Comparison of ENCODE assay signal across 11 cellular contexts in genomic region chr6:43823879-43824740, GRCh38. TPM values are rescaled to one million over a fixed set of nuclear protein-coding genes. Genes with fewer than 3 reads are reported as not detected.
DNase-seq lines count a peak whose midpoint lies in the region; ATAC-seq and TF ChIP-seq lines count a peak whose summit lies in the region.
"Had no signal": no experiment of that assay in that cellular context is flagged by ENCODE, and none has a peak within 500 bp of the region (broad histone marks: within the 10 kb centered on the region; RNA-seq: fewer than 3 reads in every experiment).

No MANE protein-coding gene starts in this region.

- H3K36me3 ChIP-seq in OCI-LY7 (ENCODE audit: insufficient read depth, low read length), result no peaks in the 10 kb centered on the region
- no peaks in the 10 kb centered on the region for H3K36me3 ChIP-seq in SJCRH30
- H3K36me3 ChIP-seq: uterus had no signal

- H2AFZ ChIP-seq in OCI-LY7 (ENCODE audit: low read length), result peak overlapping the region; percentile 74

- H3K4me3 ChIP-seq in OCI-LY7 (ENCODE audit: low read depth, low read length, poor library complexity, severe bottlenecking) (no peak overlapping the region), SJCRH30 (no peak overlapping the region)
- H3K4me3 ChIP-seq: uterus had no signal

- ATAC-seq in activated CD8-positive, alpha-beta T cell treated with anti-CD3 and anti-CD28 coated beads, Interleukin-2, amount 10 ng/mL, durations not matched to agents 7 days and 5 days, result no peak
- ATAC-seq in activated CD8-positive, alpha-beta T cell treated with anti-CD3 and anti-CD28 coated beads for 36 hours, result no peak
- ATAC-seq in GM19395 (IDR thresholded peaks at IDR 0.05; ENCODE audit: unreplicated experiment), result no peak

- H3K4me2 ChIP-seq in OCI-LY7 (ENCODE audit: low read length), result peak overlapping the region; percentile 27; the same call in 1 of the 2 replicates

- no peaks in the 10 kb centered on the region for H3K9me3 Mint-ChIP-seq in activated CD8-positive, alpha-beta T cell treated with anti-CD3 and anti-CD28 coated beads, Interleukin-2, amount 10 ng/mL, durations not matched to agents 7 days and 5 days (ENCODE audit: insufficient read depth)
- H3K9me3 Mint-ChIP-seq in activated CD8-positive, alpha-beta T cell treated with anti-CD3 and anti-CD28 coated beads for 36 hours, result no peaks in the 10 kb centered on the region
- H3K9me3 Mint-ChIP-seq in type B pancreatic cell, result no peaks in the 10 kb centered on the region
- H3K9me3 Mint-ChIP-seq: central memory CD8-positive, alpha-beta T cell had no signal

- intact Hi-C loops in activated CD8-positive, alpha-beta T cell treated with anti-CD3 and anti-CD28 coated beads for 36 hours (cut with micrococcal nuclease), result no loop called here
- intact Hi-C loops in OCI-LY7 (cut with micrococcal nuclease; ENCODE audit: unreplicated experiment), result no loop called here

- CTCF ChIA-PET in activated CD8-positive, alpha-beta T cell treated with anti-CD3 and anti-CD28 coated beads, Interleukin-2, amount 10 ng/mL, durations not matched to agents 7 days and 5 days (lab: Charles Lee), result interaction anchor here (0.7 to 1.2 kb wide), 2 partner anchors 49 to 238 kb away, joined by 3 read pairs; no protein-coding TSS in a partner anchor
- CTCF ChIA-PET in activated CD8-positive, alpha-beta T cell treated with anti-CD3 and anti-CD28 coated beads for 36 hours (lab: Charles Lee), result interaction anchor here (0.5 to 1.2 kb wide), 2 partner anchors 14 to 255 kb away, joined by 3 read pairs; no protein-coding TSS in a partner anchor
- CTCF ChIA-PET in OCI-LY7 (lab: Charles Lee; ENCODE audit: unreplicated experiment), result no interaction called here

- H3K9me3 ChIP-seq in OCI-LY7 (ENCODE audit: low read length), result no peaks in the 10 kb centered on the region
- H3K9me3 ChIP-seq in SJCRH30 (replicated peaks), result no peaks in the 10 kb centered on the region
- H3K9me3 ChIP-seq: uterus had no signal

- H3K4me3 Mint-ChIP-seq in activated CD8-positive, alpha-beta T cell treated with anti-CD3 and anti-CD28 coated beads, Interleukin-2, amount 10 ng/mL, durations not matched to agents 7 days and 5 days, result no peak overlapping the region
- H3K4me3 Mint-ChIP-seq in activated CD8-positive, alpha-beta T cell treated with anti-CD3 and anti-CD28 coated beads for 36 hours, result no peak overlapping the region
- H3K4me3 Mint-ChIP-seq in type B pancreatic cell, result peak overlapping the region; percentile 10
- H3K4me3 Mint-ChIP-seq: central memory CD8-positive, alpha-beta T cell had no signal

- H3K4me1 ChIP-seq in OCI-LY7 (ENCODE audit: insufficient read depth, low read length, poor library complexity, severe bottlenecking) (no peaks in the 10 kb centered on the region), SJCRH30 (no peaks in the 10 kb centered on the region)
- H3K4me1 ChIP-seq: uterus had no signal

- no peaks in the 10 kb centered on the region for H3K36me3 Mint-ChIP-seq in activated CD8-positive, alpha-beta T cell treated with anti-CD3 and anti-CD28 coated beads, Interleukin-2, amount 10 ng/mL, durations not matched to agents 7 days and 5 days (ENCODE audit: low read depth)
- H3K36me3 Mint-ChIP-seq in activated CD8-positive, alpha-beta T cell treated with anti-CD3 and anti-CD28 coated beads for 36 hours (ENCODE audit: low read depth), result no peaks in the 10 kb centered on the region
- no peaks in the 10 kb centered on the region for H3K36me3 Mint-ChIP-seq in type B pancreatic cell

- no peaks in the 10 kb centered on the region for H3K9me2 ChIP-seq in OCI-LY7 (ENCODE audit: insufficient read depth, low read length)

- H3K4me1 Mint-ChIP-seq in activated CD8-positive, alpha-beta T cell treated with anti-CD3 and anti-CD28 coated beads, Interleukin-2, amount 10 ng/mL, durations not matched to agents 7 days and 5 days (ENCODE audit: low read depth), result peaks cover 4% of the 10 kb centered on the region
- no peaks in the 10 kb centered on the region for H3K4me1 Mint-ChIP-seq in activated CD8-positive, alpha-beta T cell treated with anti-CD3 and anti-CD28 coated beads for 36 hours (ENCODE audit: low read depth)
- peaks cover 30% of the 10 kb centered on the region for H3K4me1 Mint-ChIP-seq in type B pancreatic cell (ENCODE audit: unreplicated experiment)

- no peak overlapping the region for H3K27ac ChIP-seq in OCI-LY7 (ENCODE audit: low read depth, low read length, poor library complexity, severe bottlenecking)
- no peak overlapping the region for H3K27ac ChIP-seq in SJCRH30
- H3K27ac ChIP-seq: uterus had no signal

- peaks cover 3% of the 10 kb centered on the region for H3K27me3 ChIP-seq in SJCRH30
- H3K27me3 ChIP-seq: uterus had no signal

- no peaks in the 10 kb centered on the region for H4K20me1 ChIP-seq in OCI-LY7 (ENCODE audit: insufficient read depth, low read length)

- BruUV-seq in OCI-LY7 (replicated peaks; lab: Mats Ljungman, UMichigan), result no TSS peak

- POLR2A ChIA-PET in activated CD8-positive, alpha-beta T cell treated with anti-CD3 and anti-CD28 coated beads, Interleukin-2, amount 10 ng/mL, durations not matched to agents 7 days and 5 days (lab: Charles Lee), result no interaction called here
- POLR2A ChIA-PET in activated CD8-positive, alpha-beta T cell treated with anti-CD3 and anti-CD28 coated beads for 36 hours (lab: Charles Lee), result no interaction called here
- POLR2A ChIA-PET in OCI-LY7 (lab: Charles Lee), result interaction anchor here (1.6 kb wide), 1 partner anchor 23 kb away, joined by 4 read pairs; no protein-coding TSS in a partner anchor

- H3K27ac Mint-ChIP-seq in activated CD8-positive, alpha-beta T cell treated with anti-CD3 and anti-CD28 coated beads, Interleukin-2, amount 10 ng/mL, durations not matched to agents 7 days and 5 days, result peak overlapping the region; percentile 21
- no peak overlapping the region for H3K27ac Mint-ChIP-seq in activated CD8-positive, alpha-beta T cell treated with anti-CD3 and anti-CD28 coated beads for 36 hours
- H3K27ac Mint-ChIP-seq in type B pancreatic cell, result peak overlapping the region; percentile 67

- no peaks in the 10 kb centered on the region for H3K79me2 ChIP-seq in OCI-LY7 (ENCODE audit: insufficient read depth, low read depth, low read length)

- TF ChIP-seq CTCF in activated CD8-positive, alpha-beta T cell treated with anti-CD3 and anti-CD28 coated beads for 36 hours (IDR thresholded peaks at IDR 0.05), result no peak
- TF ChIP-seq CTCF in OCI-LY7 (conservative IDR thresholded peaks at IDR 0.05; ENCODE audit: low read length), result no peak
- no peak for TF ChIP-seq CTCF in type B pancreatic cell (conservative IDR thresholded peaks at IDR 0.05)

- H3K27me3 Mint-ChIP-seq in activated CD8-positive, alpha-beta T cell treated with anti-CD3 and anti-CD28 coated beads, Interleukin-2, amount 10 ng/mL, durations not matched to agents 7 days and 5 days (ENCODE audit: low read depth), result peaks cover 17% of the 10 kb centered on the region
- H3K27me3 Mint-ChIP-seq in activated CD8-positive, alpha-beta T cell treated with anti-CD3 and anti-CD28 coated beads for 36 hours, result peaks cover 5% of the 10 kb centered on the region
- H3K27me3 Mint-ChIP-seq in type B pancreatic cell, result peaks cover 7% of the 10 kb centered on the region

- DNase-seq in activated CD8-positive, alpha-beta T cell treated with anti-CD3 and anti-CD28 coated beads, Interleukin-2, amount 10 ng/mL, durations not matched to agents 7 days and 5 days, result no peak
- DNase-seq in activated CD8-positive, alpha-beta T cell treated with anti-CD3 and anti-CD28 coated beads for 36 hours, result no peak
- DNase-seq in OCI-LY7 (ENCODE audit: low spot score) (peak; percentile 27), kidney glomerular epithelial cell (lab: John Stamatoyannopoulos, UW) (peak; percentile 52), type B pancreatic cell (ENCODE audit: extremely low spot score, unreplicated experiment) (no peak), SJCRH30 (no peak), T-helper 2 cell (no peak)
- DNase-seq: SW 1271, uterus had no signal

RNA-seq across cellular contexts. Expression of gene VEGFA, which starts 54.1 kb away (rescaled TPM):
- total RNA-seq in activated CD8-positive, alpha-beta T cell treated with anti-CD3 and anti-CD28 coated beads, Interleukin-2, amount 10 ng/mL, durations not matched to agents 7 days and 5 days, result 10 to 100 TPM; 37.9 to 39.3 TPM
- 100 to 1,000 TPM in 1 of 2 experiments, 10 to 100 TPM in 1; 93.7 to 104 TPM for total RNA-seq in activated CD8-positive, alpha-beta T cell treated with anti-CD3 and anti-CD28 coated beads for 36 hours
- 59.7 and 66.3 TPM in 2 replicates for total RNA-seq in OCI-LY7 (2014; rRNA removed; shearing (Covaris generic))
- total RNA-seq in OCI-LY7 (2022) (64.5 and 88.5 TPM in 2 replicates), type B pancreatic cell (ENCODE audit: low replicate concordance) (102 and 136 TPM in 2 replicates)
- 27.0 and 31.6 TPM in 2 replicates for total RNA-seq in SJCRH30 (2014; rRNA removed; shearing (Covaris generic))

Comparison
In these comparisons a context has a peak if more than half of its experiments do, and no peak if none do; other contexts are left out.
1. DNase-seq: peak in OCI-LY7 (single experiment) and kidney glomerular epithelial cell (single experiment); none in activated CD8-positive, alpha-beta T cell treated with anti-CD3 and anti-CD28 coated beads, Interleukin-2, amount 10 ng/mL, durations not matched to agents 7 days and 5 days (single experiment), activated CD8-positive, alpha-beta T cell treated with anti-CD3 and anti-CD28 coated beads for 36 hours (single experiment), type B pancreatic cell (single experiment), SJCRH30 (0 of 2) and T-helper 2 cell (0 of 5).